2 cellular contexts compared by ENCODE assay signal in the genomic region with DNA sequence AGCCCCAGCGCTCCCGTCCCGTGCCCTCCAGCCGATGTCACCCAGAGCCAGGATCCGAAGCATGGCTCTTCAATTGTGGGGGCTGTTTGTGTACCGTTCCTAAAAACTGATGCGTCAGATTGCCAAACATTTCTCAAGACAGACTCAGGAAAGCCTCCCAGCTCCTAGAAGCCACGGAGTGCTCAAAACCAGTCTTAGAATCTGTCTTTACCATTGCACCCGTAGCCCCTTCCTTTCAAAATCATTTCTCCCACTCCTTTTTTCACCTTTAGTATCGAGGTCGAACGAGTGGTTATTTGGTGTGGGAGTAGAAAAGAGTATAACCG.
TF ChIP-seq lines count a peak whose summit lies in the region.

No MANE protein-coding gene starts in this region.

TF ChIP-seq in HCT116, 20 proteins besides CTCF, POLR2A, EP300 and RAD21:
- TF ChIP-seq SRF (IDR thresholded peaks at IDR 0.05; ENCODE audit: low read depth) (no peak), CBX3 (IDR thresholded peaks at IDR 0.05; ENCODE audit: low read depth) (no peak), EZH2 (IDR thresholded peaks at IDR 0.05) (no peak), ELF1 (IDR thresholded peaks at IDR 0.05; ENCODE audit: borderline replicate concordance, low read depth) (no peak), ZFX (IDR thresholded peaks at IDR 0.05) (no peak; the same call in 1 of the 2 replicates), POLR2AphosphoS5 (IDR thresholded peaks at IDR 0.05; ENCODE audit: low read depth, low read length) (no peak), FOSL1 (IDR thresholded peaks at IDR 0.05; ENCODE audit: low read depth) (no peak)
TF ChIP-seq in HCT116: peak in this region for 0.

TF ChIP-seq in HepG2, 621 proteins besides CTCF, POLR2A, EP300 and RAD21 (continues in another document):
- TF ChIP-seq SMAD1 (CRISPR knock-in tag; IDR thresholded peaks at IDR 0.05; ENCODE audit: borderline replicate concordance, low read depth) (no peak), ZNF609 (CRISPR knock-in tag; IDR thresholded peaks at IDR 0.05; ENCODE audit: borderline replicate concordance) (no peak), KDM3A (CRISPR knock-in tag; IDR thresholded peaks at IDR 0.05; ENCODE audit: low read depth) (no peak), RFX5 (IDR thresholded peaks at IDR 0.05; ENCODE audit: low read depth, low read length) (no peak), ZNF816 (CRISPR knock-in tag; IDR thresholded peaks at IDR 0.05; ENCODE audit: borderline replicate concordance) (no peak), ZNF367 (CRISPR knock-in tag; IDR thresholded peaks at IDR 0.05; ENCODE audit: borderline replicate concordance) (no peak), ARHGAP35 (CRISPR knock-in tag; IDR thresholded peaks at IDR 0.05; ENCODE audit: borderline replicate concordance) (no peak), SRSF1 (optimal IDR thresholded peaks at IDR 0.05; ENCODE audit: low read depth, low read length) (no peak), ZNF747 (CRISPR knock-in tag; IDR thresholded peaks at IDR 0.05; ENCODE audit: borderline replicate concordance) (no peak), ZNF883 (CRISPR knock-in tag; IDR thresholded peaks at IDR 0.05; ENCODE audit: not compliant biosample characterization) (no peak), FOSL1 (CRISPR knock-in tag; IDR thresholded peaks at IDR 0.05; ENCODE audit: borderline replicate concordance) (no peak), ZNF605 (CRISPR knock-in tag; IDR thresholded peaks at IDR 0.05) (peak; percentile 23; the same call in 1 of the 2 replicates), AGO2 (optimal IDR thresholded peaks at IDR 0.05; ENCODE audit: low read depth, low read length) (peak; percentile 1), DMAP1 (CRISPR knock-in tag; IDR thresholded peaks at IDR 0.05) (no peak), HES4 (CRISPR knock-in tag; IDR thresholded peaks at IDR 0.05; ENCODE audit: borderline replicate concordance) (no peak), ZNF317 (CRISPR knock-in tag; IDR thresholded peaks at IDR 0.05) (0 out of 2 replicates have a peak, but pooled peaks have one; percentile 7), NAIF1 (CRISPR knock-in tag; IDR thresholded peaks at IDR 0.05; ENCODE audit: borderline replicate concordance) (no peak), IRX3 (CRISPR knock-in tag; IDR thresholded peaks at IDR 0.05; ENCODE audit: borderline replicate concordance, low read depth) (no peak), ZNF777 (CRISPR knock-in tag; IDR thresholded peaks at IDR 0.05) (no peak), KMT2B (CRISPR knock-in tag; IDR thresholded peaks at IDR 0.05) (no peak), ELF1 (CRISPR knock-in tag; IDR thresholded peaks at IDR 0.05) (no peak), ASH2L (IDR thresholded peaks at IDR 0.05; ENCODE audit: insufficient read length, low read depth, low read length) (peak; percentile 4)
- TF ChIP-seq, protein P1, sequence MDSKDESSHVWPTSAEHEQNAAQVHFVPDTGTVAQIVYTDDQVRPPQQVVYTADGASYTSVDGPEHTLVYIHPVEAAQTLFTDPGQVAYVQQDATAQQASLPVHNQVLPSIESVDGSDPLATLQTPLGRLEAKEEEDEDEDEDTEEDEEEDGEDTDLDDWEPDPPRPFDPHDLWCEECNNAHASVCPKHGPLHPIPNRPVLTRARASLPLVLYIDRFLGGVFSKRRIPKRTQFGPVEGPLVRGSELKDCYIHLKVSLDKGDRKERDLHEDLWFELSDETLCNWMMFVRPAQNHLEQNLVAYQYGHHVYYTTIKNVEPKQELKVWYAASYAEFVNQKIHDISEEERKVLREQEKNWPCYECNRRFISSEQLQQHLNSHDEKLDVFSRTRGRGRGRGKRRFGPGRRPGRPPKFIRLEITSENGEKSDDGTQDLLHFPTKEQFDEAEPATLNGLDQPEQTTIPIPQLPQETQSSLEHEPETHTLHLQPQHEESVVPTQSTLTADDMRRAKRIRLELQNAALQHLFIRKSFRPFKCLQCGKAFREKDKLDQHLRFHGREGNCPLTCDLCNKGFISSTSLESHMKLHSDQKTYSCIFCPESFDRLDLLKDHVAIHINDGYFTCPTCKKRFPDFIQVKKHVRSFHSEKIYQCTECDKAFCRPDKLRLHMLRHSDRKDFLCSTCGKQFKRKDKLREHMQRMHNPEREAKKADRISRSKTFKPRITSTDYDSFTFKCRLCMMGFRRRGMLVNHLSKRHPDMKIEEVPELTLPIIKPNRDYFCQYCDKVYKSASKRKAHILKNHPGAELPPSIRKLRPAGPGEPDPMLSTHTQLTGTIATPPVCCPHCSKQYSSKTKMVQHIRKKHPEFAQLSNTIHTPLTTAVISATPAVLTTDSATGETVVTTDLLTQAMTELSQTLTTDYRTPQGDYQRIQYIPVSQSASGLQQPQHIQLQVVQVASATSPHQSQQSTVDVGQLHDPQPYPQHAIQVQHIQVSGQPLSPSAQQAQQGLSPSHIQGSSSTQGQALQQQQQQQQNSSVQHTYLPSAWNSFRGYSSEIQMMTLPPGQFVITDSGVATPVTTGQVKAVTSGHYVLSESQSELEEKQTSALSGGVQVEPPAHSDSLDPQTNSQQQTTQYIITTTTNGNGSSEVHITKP (CRISPR knock-in tag; IDR thresholded peaks at IDR 0.05; ENCODE audit: low read depth) = no peak
- TF ChIP-seq, protein P2, sequence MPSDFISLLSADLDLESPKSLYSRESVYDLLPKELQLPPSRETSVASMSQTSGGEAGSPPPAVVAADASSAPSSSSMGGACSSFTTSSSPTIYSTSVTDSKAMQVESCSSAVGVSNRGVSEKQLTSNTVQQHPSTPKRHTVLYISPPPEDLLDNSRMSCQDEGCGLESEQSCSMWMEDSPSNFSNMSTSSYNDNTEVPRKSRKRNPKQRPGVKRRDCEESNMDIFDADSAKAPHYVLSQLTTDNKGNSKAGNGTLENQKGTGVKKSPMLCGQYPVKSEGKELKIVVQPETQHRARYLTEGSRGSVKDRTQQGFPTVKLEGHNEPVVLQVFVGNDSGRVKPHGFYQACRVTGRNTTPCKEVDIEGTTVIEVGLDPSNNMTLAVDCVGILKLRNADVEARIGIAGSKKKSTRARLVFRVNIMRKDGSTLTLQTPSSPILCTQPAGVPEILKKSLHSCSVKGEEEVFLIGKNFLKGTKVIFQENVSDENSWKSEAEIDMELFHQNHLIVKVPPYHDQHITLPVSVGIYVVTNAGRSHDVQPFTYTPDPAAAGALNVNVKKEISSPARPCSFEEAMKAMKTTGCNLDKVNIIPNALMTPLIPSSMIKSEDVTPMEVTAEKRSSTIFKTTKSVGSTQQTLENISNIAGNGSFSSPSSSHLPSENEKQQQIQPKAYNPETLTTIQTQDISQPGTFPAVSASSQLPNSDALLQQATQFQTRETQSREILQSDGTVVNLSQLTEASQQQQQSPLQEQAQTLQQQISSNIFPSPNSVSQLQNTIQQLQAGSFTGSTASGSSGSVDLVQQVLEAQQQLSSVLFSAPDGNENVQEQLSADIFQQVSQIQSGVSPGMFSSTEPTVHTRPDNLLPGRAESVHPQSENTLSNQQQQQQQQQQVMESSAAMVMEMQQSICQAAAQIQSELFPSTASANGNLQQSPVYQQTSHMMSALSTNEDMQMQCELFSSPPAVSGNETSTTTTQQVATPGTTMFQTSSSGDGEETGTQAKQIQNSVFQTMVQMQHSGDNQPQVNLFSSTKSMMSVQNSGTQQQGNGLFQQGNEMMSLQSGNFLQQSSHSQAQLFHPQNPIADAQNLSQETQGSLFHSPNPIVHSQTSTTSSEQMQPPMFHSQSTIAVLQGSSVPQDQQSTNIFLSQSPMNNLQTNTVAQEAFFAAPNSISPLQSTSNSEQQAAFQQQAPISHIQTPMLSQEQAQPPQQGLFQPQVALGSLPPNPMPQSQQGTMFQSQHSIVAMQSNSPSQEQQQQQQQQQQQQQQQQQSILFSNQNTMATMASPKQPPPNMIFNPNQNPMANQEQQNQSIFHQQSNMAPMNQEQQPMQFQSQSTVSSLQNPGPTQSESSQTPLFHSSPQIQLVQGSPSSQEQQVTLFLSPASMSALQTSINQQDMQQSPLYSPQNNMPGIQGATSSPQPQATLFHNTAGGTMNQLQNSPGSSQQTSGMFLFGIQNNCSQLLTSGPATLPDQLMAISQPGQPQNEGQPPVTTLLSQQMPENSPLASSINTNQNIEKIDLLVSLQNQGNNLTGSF (CRISPR knock-in tag; IDR thresholded peaks at IDR 0.05) = no peak
- TF ChIP-seq, protein P3, sequence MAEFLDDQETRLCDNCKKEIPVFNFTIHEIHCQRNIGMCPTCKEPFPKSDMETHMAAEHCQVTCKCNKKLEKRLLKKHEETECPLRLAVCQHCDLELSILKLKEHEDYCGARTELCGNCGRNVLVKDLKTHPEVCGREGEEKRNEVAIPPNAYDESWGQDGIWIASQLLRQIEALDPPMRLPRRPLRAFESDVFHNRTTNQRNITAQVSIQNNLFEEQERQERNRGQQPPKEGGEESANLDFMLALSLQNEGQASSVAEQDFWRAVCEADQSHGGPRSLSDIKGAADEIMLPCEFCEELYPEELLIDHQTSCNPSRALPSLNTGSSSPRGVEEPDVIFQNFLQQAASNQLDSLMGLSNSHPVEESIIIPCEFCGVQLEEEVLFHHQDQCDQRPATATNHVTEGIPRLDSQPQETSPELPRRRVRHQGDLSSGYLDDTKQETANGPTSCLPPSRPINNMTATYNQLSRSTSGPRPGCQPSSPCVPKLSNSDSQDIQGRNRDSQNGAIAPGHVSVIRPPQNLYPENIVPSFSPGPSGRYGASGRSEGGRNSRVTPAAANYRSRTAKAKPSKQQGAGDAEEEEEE (CRISPR knock-in tag; IDR thresholded peaks at IDR 0.05; ENCODE audit: borderline replicate concordance) = no peak
- TF ChIP-seq, protein P4, sequence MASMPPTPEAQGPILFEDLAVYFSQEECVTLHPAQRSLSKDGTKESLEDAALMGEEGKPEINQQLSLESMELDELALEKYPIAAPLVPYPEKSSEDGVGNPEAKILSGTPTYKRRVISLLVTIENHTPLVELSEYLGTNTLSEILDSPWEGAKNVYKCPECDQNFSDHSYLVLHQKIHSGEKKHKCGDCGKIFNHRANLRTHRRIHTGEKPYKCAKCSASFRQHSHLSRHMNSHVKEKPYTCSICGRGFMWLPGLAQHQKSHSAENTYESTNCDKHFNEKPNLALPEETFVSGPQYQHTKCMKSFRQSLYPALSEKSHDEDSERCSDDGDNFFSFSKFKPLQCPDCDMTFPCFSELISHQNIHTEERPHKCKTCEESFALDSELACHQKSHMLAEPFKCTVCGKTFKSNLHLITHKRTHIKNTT (CRISPR knock-in tag; IDR thresholded peaks at IDR 0.05) = no peak
- TF ChIP-seq, protein P5, sequence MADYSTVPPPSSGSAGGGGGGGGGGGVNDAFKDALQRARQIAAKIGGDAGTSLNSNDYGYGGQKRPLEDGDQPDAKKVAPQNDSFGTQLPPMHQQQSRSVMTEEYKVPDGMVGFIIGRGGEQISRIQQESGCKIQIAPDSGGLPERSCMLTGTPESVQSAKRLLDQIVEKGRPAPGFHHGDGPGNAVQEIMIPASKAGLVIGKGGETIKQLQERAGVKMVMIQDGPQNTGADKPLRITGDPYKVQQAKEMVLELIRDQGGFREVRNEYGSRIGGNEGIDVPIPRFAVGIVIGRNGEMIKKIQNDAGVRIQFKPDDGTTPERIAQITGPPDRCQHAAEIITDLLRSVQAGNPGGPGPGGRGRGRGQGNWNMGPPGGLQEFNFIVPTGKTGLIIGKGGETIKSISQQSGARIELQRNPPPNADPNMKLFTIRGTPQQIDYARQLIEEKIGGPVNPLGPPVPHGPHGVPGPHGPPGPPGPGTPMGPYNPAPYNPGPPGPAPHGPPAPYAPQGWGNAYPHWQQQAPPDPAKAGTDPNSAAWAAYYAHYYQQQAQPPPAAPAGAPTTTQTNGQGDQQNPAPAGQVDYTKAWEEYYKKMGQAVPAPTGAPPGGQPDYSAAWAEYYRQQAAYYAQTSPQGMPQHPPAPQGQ (CRISPR knock-in tag; IDR thresholded peaks at IDR 0.05; ENCODE audit: borderline replicate concordance) = no peak
- TF ChIP-seq, protein P6, sequence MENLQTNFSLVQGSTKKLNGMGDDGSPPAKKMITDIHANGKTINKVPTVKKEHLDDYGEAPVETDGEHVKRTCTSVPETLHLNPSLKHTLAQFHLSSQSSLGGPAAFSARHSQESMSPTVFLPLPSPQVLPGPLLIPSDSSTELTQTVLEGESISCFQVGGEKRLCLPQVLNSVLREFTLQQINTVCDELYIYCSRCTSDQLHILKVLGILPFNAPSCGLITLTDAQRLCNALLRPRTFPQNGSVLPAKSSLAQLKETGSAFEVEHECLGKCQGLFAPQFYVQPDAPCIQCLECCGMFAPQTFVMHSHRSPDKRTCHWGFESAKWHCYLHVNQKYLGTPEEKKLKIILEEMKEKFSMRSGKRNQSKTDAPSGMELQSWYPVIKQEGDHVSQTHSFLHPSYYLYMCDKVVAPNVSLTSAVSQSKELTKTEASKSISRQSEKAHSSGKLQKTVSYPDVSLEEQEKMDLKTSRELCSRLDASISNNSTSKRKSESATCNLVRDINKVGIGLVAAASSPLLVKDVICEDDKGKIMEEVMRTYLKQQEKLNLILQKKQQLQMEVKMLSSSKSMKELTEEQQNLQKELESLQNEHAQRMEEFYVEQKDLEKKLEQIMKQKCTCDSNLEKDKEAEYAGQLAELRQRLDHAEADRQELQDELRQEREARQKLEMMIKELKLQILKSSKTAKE (CRISPR knock-in tag; IDR thresholded peaks at IDR 0.05; ENCODE audit: borderline replicate concordance) = no peak
